In the genomic region with DNA sequence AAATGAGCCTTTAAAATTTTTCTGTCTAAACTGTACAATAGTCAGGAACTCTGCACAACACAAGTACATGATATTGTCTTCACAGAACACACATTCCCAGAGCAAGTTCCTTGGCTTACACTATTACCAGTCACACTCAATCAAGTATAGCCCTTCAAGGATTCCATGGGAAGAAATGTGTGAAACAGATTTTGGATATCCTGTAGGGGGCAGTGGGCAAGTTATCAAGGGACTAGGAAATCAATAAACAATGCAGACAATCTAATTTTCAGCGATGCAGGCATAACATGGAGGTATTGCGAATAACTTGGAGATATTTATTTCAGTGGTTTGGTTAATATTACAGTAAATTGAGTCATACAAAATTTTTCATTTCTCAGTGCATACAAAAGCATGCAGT, we compare ENCODE assay signal across 2 cellular contexts.
TF ChIP-seq lines count a peak whose summit lies in the region.

No MANE protein-coding gene starts in this region.

TF ChIP-seq in HCT116, 20 proteins besides CTCF, POLR2A, EP300 and RAD21:
- no peak for TF ChIP-seq SIN3A (IDR thresholded peaks at IDR 0.05; ENCODE audit: low read depth)

TF ChIP-seq in H1, 55 proteins besides CTCF, POLR2A, EP300 and RAD21:
- TF ChIP-seq CREB1 (IDR thresholded peaks at IDR 0.05): no peak
- no peak for TF ChIP-seq CHD1 (IDR thresholded peaks at IDR 0.05; ENCODE audit: low read depth, low read length)
- no peak for TF ChIP-seq SUZ12 (IDR thresholded peaks at IDR 0.05; ENCODE audit: low read length)
- no peak for TF ChIP-seq RFX5 (IDR thresholded peaks at IDR 0.05; ENCODE audit: borderline replicate concordance, low read depth, low read length)
- TF ChIP-seq POU5F1 (IDR thresholded peaks at IDR 0.05; ENCODE audit: low read depth, low read length): no peak
- no peak for TF ChIP-seq SRF (IDR thresholded peaks at IDR 0.05; ENCODE audit: low read depth, low read length)
- TF ChIP-seq NANOG (IDR thresholded peaks at IDR 0.05; ENCODE audit: insufficient read depth, low read depth, low read length, poor library complexity, severe bottlenecking): no peak
- TF ChIP-seq SP1 (IDR thresholded peaks at IDR 0.05; ENCODE audit: low read depth, low read length): no peak
- no peak for TF ChIP-seq JUN (IDR thresholded peaks at IDR 0.05; ENCODE audit: low read depth, low read length)
- TF ChIP-seq, protein P1, sequence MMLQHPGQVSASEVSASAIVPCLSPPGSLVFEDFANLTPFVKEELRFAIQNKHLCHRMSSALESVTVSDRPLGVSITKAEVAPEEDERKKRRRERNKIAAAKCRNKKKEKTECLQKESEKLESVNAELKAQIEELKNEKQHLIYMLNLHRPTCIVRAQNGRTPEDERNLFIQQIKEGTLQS (IDR thresholded peaks at IDR 0.05; ENCODE audit: insufficient read depth, low read depth, low read length): no peak
- TF ChIP-seq ASH2L (IDR thresholded peaks at IDR 0.05; ENCODE audit: low read length): no peak
- no peak for TF ChIP-seq TBP (IDR thresholded peaks at IDR 0.05; ENCODE audit: low read depth, low read length)
- TF ChIP-seq SIX5 (IDR thresholded peaks at IDR 0.05; ENCODE audit: low read depth, low read length): no peak
- no peak for TF ChIP-seq GTF2F1 (IDR thresholded peaks at IDR 0.05; ENCODE audit: borderline replicate concordance, low read depth, low read length)
- no peak for TF ChIP-seq KDM5A (IDR thresholded peaks at IDR 0.05; ENCODE audit: low read length)
- no peak for TF ChIP-seq TAF7 (optimal IDR thresholded peaks at IDR 0.05; ENCODE audit: borderline replicate concordance, low read depth, low read length)
